Comparison of ENCODE assay signal across 8 cellular contexts in genomic region chr17:76014100-76014924, GRCh38. TPM values are rescaled to one million over a fixed set of nuclear protein-coding genes. Genes with fewer than 3 reads are reported as not detected.
DNase-seq lines count a peak whose midpoint lies in the region; ATAC-seq, FAIRE-seq and TF ChIP-seq lines count a peak whose summit lies in the region.

No MANE protein-coding gene starts in this region.

- ATAC-seq in GM19035 (IDR thresholded peaks at IDR 0.05; ENCODE audit: unreplicated experiment): peak; percentile 55

- H3K36me3 Mint-ChIP-seq in T-helper 2 cell treated with Interferon-gamma antibody and Interleukin-4, amounts not matched to agents 5 μg/mL and 100 μg/mL, for 36 hours (ENCODE audit: low read depth): no peaks in the 10 kb centered on the region

- H3K9me3 ChIP-seq in hepatocyte (ENCODE audit: low read depth) (no peaks in the 10 kb centered on the region), small intestine (ENCODE audit: control insufficient read depth, low read depth) (no peaks in the 10 kb centered on the region)

- no peak overlapping the region for H3K4me2 ChIP-seq in hepatocyte

- H3K79me2 ChIP-seq in hepatocyte: no peaks in the 10 kb centered on the region

- no peaks in the 10 kb centered on the region for H4K20me1 ChIP-seq in hepatocyte (ENCODE audit: insufficient read depth, poor library complexity, severe bottlenecking)

- in situ Hi-C loops in ACHN (cut with HindIII; ENCODE audit: low pct_ligation_motif_present, low pct_unique_long_range_greater_than_20kb, low sequenced_read_pairs): no loop called here

- no peak overlapping the region for H3K27ac ChIP-seq in hepatocyte
- no peak overlapping the region for H3K27ac ChIP-seq in small intestine (ENCODE audit: low read depth in 1 of 2, low read length in 1 of 2)

- no peak overlapping the region for H2AFZ ChIP-seq in hepatocyte

- DNase-seq in ACHN: peak; percentile 68
- peak; percentile 94 for DNase-seq in NCI-H146 (lab: John Stamatoyannopoulos, UW)
- peak; percentile 69 for DNase-seq in T-helper 2 cell treated with Interferon-gamma antibody and Interleukin-4, amounts not matched to agents 5 μg/mL and 100 μg/mL, for 36 hours (ENCODE audit: low spot score)
- DNase-seq in anterior cingulate cortex (lab: John Stamatoyannopoulos, UW): peak in 39 of 58 donors; percentile 5 to 59 (median 21)
- peak; percentile 92 for DNase-seq in hepatocyte (ENCODE audit: low spot score)
- peak; percentile 76 for DNase-seq in small intestine
- DNase-seq in foreskin melanocyte: no peak

- H3K27ac Mint-ChIP-seq in T-helper 2 cell treated with Interferon-gamma antibody and Interleukin-4, amounts not matched to agents 5 μg/mL and 100 μg/mL, for 36 hours: no peak overlapping the region

- no peak for FAIRE-seq in small intestine (lab: Jason Lieb, UNC)

- peak; percentile 96 for TF ChIP-seq CTCF in hepatocyte (IDR thresholded peaks at IDR 0.05; ENCODE audit: poor library complexity)

- no peaks in the 10 kb centered on the region for H3K27me3 ChIP-seq in hepatocyte
- H3K27me3 ChIP-seq in small intestine (ENCODE audit: control insufficient read depth in 2 of 2, insufficient read depth in 2 of 2, low read length in 2 of 2): no peaks in the 10 kb centered on the region

- WGBS in hepatocyte (ENCODE audit: low lambda C conversion rate, missing lambda C conversion rate): 33% methylated on average over 19 of the region's 19 CpGs
- WGBS in small intestine, 3 donors: 20 to 26% (median 22%) methylated on average over 18 to 19 of the region's 19 CpGs

- no peaks in the 10 kb centered on the region for H3K9me3 Mint-ChIP-seq in T-helper 2 cell treated with Interferon-gamma antibody and Interleukin-4, amounts not matched to agents 5 μg/mL and 100 μg/mL, for 36 hours

- no peaks in the 10 kb centered on the region for H3K27me3 Mint-ChIP-seq in T-helper 2 cell treated with Interferon-gamma antibody and Interleukin-4, amounts not matched to agents 5 μg/mL and 100 μg/mL, for 36 hours (ENCODE audit: low read depth)

- H3K4me3 ChIP-seq in hepatocyte (no peak overlapping the region), small intestine (ENCODE audit: low read depth in 1 of 2, low read length in 2 of 2) (no peak overlapping the region)

- peaks cover 5% of the 10 kb centered on the region for H3K4me1 Mint-ChIP-seq in T-helper 2 cell treated with Interferon-gamma antibody and Interleukin-4, amounts not matched to agents 5 μg/mL and 100 μg/mL, for 36 hours (ENCODE audit: low read depth)

- peaks cover 7% of the 10 kb centered on the region for H3K4me1 ChIP-seq in hepatocyte (ENCODE audit: insufficient read depth)
- H3K4me1 ChIP-seq in small intestine (ENCODE audit: control insufficient read depth in 2 of 2, insufficient read depth in 1 of 2, low read depth in 1 of 2, low read length in 1 of 2): no peaks in the 10 kb centered on the region

- H3K4me3 Mint-ChIP-seq in T-helper 2 cell treated with Interferon-gamma antibody and Interleukin-4, amounts not matched to agents 5 μg/mL and 100 μg/mL, for 36 hours: no peak overlapping the region

- no peaks in the 10 kb centered on the region for H3K36me3 ChIP-seq in hepatocyte (replicated peaks; ENCODE audit: insufficient read depth, low read depth)
- H3K36me3 ChIP-seq in small intestine (ENCODE audit: control insufficient read depth in 2 of 2, insufficient read depth in 2 of 2, low read length in 2 of 2): peaks cover 0 to 11% of the 10 kb centered on the region in 2 donors

- no peaks in the 10 kb centered on the region for H3K9me2 ChIP-seq in hepatocyte (replicated peaks; ENCODE audit: insufficient read depth)

RNA-seq across cellular contexts. Expression of gene EVPL, which starts 12.8 kb away (rescaled TPM):
- 0.48 and 2.7 TPM in 2 replicates for total RNA-seq in hepatocyte
- polyA plus RNA-seq in hepatocyte (2.0 and 4.6 TPM in 2 replicates), small intestine (10 to 100 TPM; 10.7 to 66.4 (median 38.6) TPM)

RNA-seq across cellular contexts. Expression of gene CDK3, which starts 13.7 kb away (rescaled TPM):
- 0.88 and 7.8 TPM in 2 replicates for total RNA-seq in hepatocyte
- polyA plus RNA-seq in hepatocyte: 10.6 and 16.6 TPM in 2 replicates
- polyA plus RNA-seq in small intestine: 10 to 100 TPM in 2 of 3 donors, 1 to 10 TPM in 1; 7.9 to 82.3 (median 71.3) TPM

RNA-seq across cellular contexts. Expression of gene TEN1, which starts 35.3 kb away (rescaled TPM):
- 13.3 and 22.8 TPM in 2 replicates for total RNA-seq in hepatocyte
- 29.4 and 29.9 TPM in 2 replicates for polyA plus RNA-seq in hepatocyte
- polyA plus RNA-seq in small intestine: 10 to 100 TPM; 28.6 to 96.6 (median 80.8) TPM

RNA-seq across cellular contexts. Expression of gene ACOX1, which starts 35.3 kb away (rescaled TPM):
- total RNA-seq in hepatocyte: 89.5 and 93.6 TPM in 2 replicates
- 35.5 and 36.0 TPM in 2 replicates for polyA plus RNA-seq in hepatocyte
- polyA plus RNA-seq in small intestine: 100 to 1,000 TPM in 1 of 3 donors, 10 to 100 TPM in 2; 20.6 to 111 (median 67.6) TPM

RNA-seq across cellular contexts. Expression of gene SRP68, which starts 58.0 kb away (rescaled TPM):
- total RNA-seq in hepatocyte: 41.2 and 44.1 TPM in 2 replicates
- polyA plus RNA-seq in hepatocyte (51.3 and 70.1 TPM in 2 replicates), small intestine (10 to 100 TPM; 34.0 to 43.1 (median 35.4) TPM)
